ENCODE assay signal across 10 cellular contexts in the genomic region with DNA sequence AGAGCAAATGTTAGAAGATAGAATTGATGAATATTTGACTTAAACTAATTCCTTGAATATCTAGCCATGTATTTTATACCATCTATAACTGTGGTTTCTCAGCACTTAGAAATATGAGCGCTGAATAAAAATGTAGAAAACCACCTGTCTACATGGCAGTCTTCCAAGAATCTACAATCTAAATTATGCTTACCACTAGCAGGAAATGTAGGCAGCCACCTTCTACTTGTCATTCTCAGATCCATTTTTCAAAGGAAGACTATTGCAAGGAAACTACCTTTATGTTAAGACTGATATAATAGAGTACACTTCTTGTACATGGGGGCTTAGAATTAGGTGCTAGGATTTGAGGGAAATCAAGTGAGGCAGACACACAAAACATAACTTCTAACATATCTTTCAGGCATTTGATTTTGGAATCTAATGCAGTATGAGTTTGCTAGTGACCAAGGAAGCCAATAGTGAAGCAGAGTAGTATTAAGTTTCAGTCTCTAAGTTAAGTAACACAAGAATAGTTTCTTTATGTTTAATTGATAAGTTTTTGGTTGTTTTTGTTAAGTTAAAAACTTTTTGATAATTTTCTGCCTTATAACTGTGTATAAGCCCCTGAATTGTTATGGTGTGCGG.
DNase-seq lines count a peak whose midpoint lies in the region; ATAC-seq and TF ChIP-seq lines count a peak whose summit lies in the region.
"Had no signal": no experiment of that assay in that cellular context is flagged by ENCODE, and none has a peak within 500 bp of the region (broad histone marks: within the 10 kb centered on the region; RNA-seq: fewer than 3 reads in every experiment).

No MANE protein-coding gene starts in this region.

- H3K27me3 Mint-ChIP-seq in activated CD4-positive, alpha-beta T cell treated with anti-CD3 and anti-CD28 coated beads, Interleukin-2, amount 10 ng/mL, durations not matched to agents 24 days and 14 days, result no peaks in the 10 kb centered on the region
- H3K27me3 Mint-ChIP-seq in naive thymus-derived CD8-positive, alpha-beta T cell, result no peaks in the 10 kb centered on the region

- no peak overlapping the region for H3K4me3 ChIP-seq in SJCRH30

- DNase-seq in activated CD4-positive, alpha-beta T cell treated with anti-CD3 and anti-CD28 coated beads, Interleukin-2, amount 10 ng/mL, durations not matched to agents 24 days and 14 days, result no peak
- DNase-seq in activated CD4-positive, alpha-beta T cell treated with anti-CD3 and anti-CD28 coated beads, Interleukin-2, amount 50 U/mL, for 48 hours, result no peak
- DNase-seq in SJCRH30 (peak; percentile 9 to 79), GM20000 (ENCODE audit: low spot score) (no peak), 8988T (no peak)
- peak in 5 of 10 donors; percentile 20 to 83 (median 64) for DNase-seq in naive thymus-derived CD8-positive, alpha-beta T cell
- DNase-seq: amygdala had no signal

- no peaks in the 10 kb centered on the region for H3K9me3 ChIP-seq in SJCRH30 (replicated peaks)

- H3K36me3 Mint-ChIP-seq in activated CD4-positive, alpha-beta T cell treated with anti-CD3 and anti-CD28 coated beads, Interleukin-2, amount 10 ng/mL, durations not matched to agents 24 days and 14 days (ENCODE audit: low read depth), result peaks cover 16% of the 10 kb centered on the region
- peaks cover 0 to 13% (median 13%) of the 10 kb centered on the region in 3 donors for H3K36me3 Mint-ChIP-seq in naive thymus-derived CD8-positive, alpha-beta T cell

- H3K36me3 ChIP-seq in SJCRH30, result no peaks in the 10 kb centered on the region

- peak overlapping the region; percentile 51 for H3K4me3 Mint-ChIP-seq in activated CD4-positive, alpha-beta T cell treated with anti-CD3 and anti-CD28 coated beads, Interleukin-2, amount 10 ng/mL, durations not matched to agents 24 days and 14 days
- H3K4me3 Mint-ChIP-seq in naive thymus-derived CD8-positive, alpha-beta T cell, result peak overlapping the region in 8 of 10 donors; percentile 11 to 72 (median 37)

- no peaks in the 10 kb centered on the region for H3K27me3 ChIP-seq in SJCRH30

- intact Hi-C loops in activated CD4-positive, alpha-beta T cell treated with anti-CD3 and anti-CD28 coated beads, Interleukin-2, amount 10 ng/mL, durations not matched to agents 24 days and 14 days (cut with micrococcal nuclease), result no loop called here

- no peak overlapping the region; the same call in 1 of the 2 replicates for H3K27ac ChIP-seq in SJCRH30
- H3K27ac ChIP-seq: RWPE1 had no signal

- H3K9me3 Mint-ChIP-seq in activated CD4-positive, alpha-beta T cell treated with anti-CD3 and anti-CD28 coated beads, Interleukin-2, amount 10 ng/mL, durations not matched to agents 24 days and 14 days, result peaks cover 20% of the 10 kb centered on the region
- peaks cover 0 to 9% (median 4%) of the 10 kb centered on the region in 9 donors for H3K9me3 Mint-ChIP-seq in naive thymus-derived CD8-positive, alpha-beta T cell

- peaks cover 30% of the 10 kb centered on the region for H3K4me1 Mint-ChIP-seq in activated CD4-positive, alpha-beta T cell treated with anti-CD3 and anti-CD28 coated beads, Interleukin-2, amount 10 ng/mL, durations not matched to agents 24 days and 14 days
- peaks cover 17 to 48% (median 39%) of the 10 kb centered on the region in 4 donors for H3K4me1 Mint-ChIP-seq in naive thymus-derived CD8-positive, alpha-beta T cell

- POLR2A ChIA-PET in naive thymus-derived CD8-positive, alpha-beta T cell (lab: Charles Lee), result interaction anchor here (1.2 to 2.2 kb wide), 3 partner anchors 17 to 176 kb away, joined by 3 to 9 read pairs (median 4); a partner anchor contains a TSS

- H3K4me1 ChIP-seq in SJCRH30, result peaks cover 20% of the 10 kb centered on the region

- no peak for TF ChIP-seq CTCF in GM20000 (IDR thresholded peaks at IDR 0.05; ENCODE audit: extremely low read depth, missing control alignments)

- ATAC-seq in HG03432 (IDR thresholded peaks at IDR 0.05; ENCODE audit: unreplicated experiment) (peak; percentile 78), GM18909 (IDR thresholded peaks at IDR 0.05; ENCODE audit: poor library complexity, unreplicated experiment) (no peak)
- ATAC-seq in naive thymus-derived CD8-positive, alpha-beta T cell, result peak; percentile 96 to 97

- peak overlapping the region; percentile 67 for H3K27ac Mint-ChIP-seq in activated CD4-positive, alpha-beta T cell treated with anti-CD3 and anti-CD28 coated beads, Interleukin-2, amount 10 ng/mL, durations not matched to agents 24 days and 14 days
- H3K27ac Mint-ChIP-seq in naive thymus-derived CD8-positive, alpha-beta T cell, result peak overlapping the region; percentile 79 to 94 (median 84)

Comparison
In these comparisons a context has a peak if more than half of its experiments do, and no peak if none do; other contexts are left out.
1. DNase-seq: peak in SJCRH30 (2 of 2); none in activated CD4-positive, alpha-beta T cell treated with anti-CD3 and anti-CD28 coated beads, Interleukin-2, amount 10 ng/mL, durations not matched to agents 24 days and 14 days (single experiment), activated CD4-positive, alpha-beta T cell treated with anti-CD3 and anti-CD28 coated beads, Interleukin-2, amount 50 U/mL, for 48 hours (0 of 2), GM20000 (single experiment) and 8988T (single experiment).